14 cellular contexts compared by ENCODE assay signal in genomic region chr9:78074385-78075291, GRCh38. TPM values are rescaled to one million over a fixed set of nuclear protein-coding genes. Genes with fewer than 3 reads are reported as not detected.
A peak's percentile ranks its signal among the peaks of the same experiment; 100 is the strongest.
DNase-seq lines count a peak whose midpoint lies in the region; ATAC-seq and TF ChIP-seq lines count a peak whose summit lies in the region.
"Had no signal": no experiment of that assay in that cellular context is flagged by ENCODE, and none has a peak within 500 bp of the region (broad histone marks: within the 10 kb centered on the region; RNA-seq: fewer than 3 reads in every experiment).

No MANE protein-coding gene starts in this region.

- H3K36me3 ChIP-seq in neutrophil = no peaks in the 10 kb centered on the region
- no peaks in the 10 kb centered on the region for H3K36me3 ChIP-seq in Karpas-422 (ENCODE audit: insufficient read depth, low read length)
- H3K36me3 ChIP-seq in mesendoderm (ENCODE audit: control insufficient read depth, insufficient read depth, low read length) = no peaks in the 10 kb centered on the region
- H3K36me3 ChIP-seq: uterus had no signal

- H3K27me3 ChIP-seq in neutrophil (no peaks in the 10 kb centered on the region), Karpas-422 (ENCODE audit: low read length) (no peaks in the 10 kb centered on the region), mesendoderm (ENCODE audit: insufficient read depth, low read length, poor library complexity) (no peaks in the 10 kb centered on the region)
- H3K27me3 ChIP-seq: uterus had no signal

- H3K79me2 ChIP-seq in Karpas-422 (ENCODE audit: low read length) (no peaks in the 10 kb centered on the region), mesendoderm (ENCODE audit: control insufficient read depth, insufficient read depth, low read length) (no peaks in the 10 kb centered on the region)

- H3K4me1 Mint-ChIP-seq in activated CD4-positive, alpha-beta T cell treated with anti-CD3 and anti-CD28 coated beads, Interleukin-2, amount 10 ng/mL, durations not matched to agents 24 days and 14 days = peaks cover 46% of the 10 kb centered on the region
- H3K4me1 Mint-ChIP-seq in activated naive CD8-positive, alpha-beta T cell treated with anti-CD3 and anti-CD28 coated beads, Interleukin-2, amount 10 ng/mL, durations not matched to agents 7 days and 5 days = peaks cover 30% of the 10 kb centered on the region

- H4K5ac ChIP-seq in mesendoderm (ENCODE audit: low read length) = no peak overlapping the region

- H3K9me3 Mint-ChIP-seq in activated CD4-positive, alpha-beta T cell treated with anti-CD3 and anti-CD28 coated beads, Interleukin-2, amount 10 ng/mL, durations not matched to agents 24 days and 14 days = peaks cover 32% of the 10 kb centered on the region
- peaks cover 20% of the 10 kb centered on the region for H3K9me3 Mint-ChIP-seq in activated naive CD8-positive, alpha-beta T cell treated with anti-CD3 and anti-CD28 coated beads, Interleukin-2, amount 10 ng/mL, durations not matched to agents 7 days and 5 days

- no peak overlapping the region for H3K18ac ChIP-seq in mesendoderm (ENCODE audit: low read length)

- H3K79me1 ChIP-seq in mesendoderm (ENCODE audit: low read length) = no peaks in the 10 kb centered on the region

- H4K8ac ChIP-seq in mesendoderm (ENCODE audit: low read depth, low read length) = no peak overlapping the region

- no CpG with 5 or more reads among the region's 4 CpGs for WGBS in mesendoderm (ENCODE audit: extremely low coverage, insufficient coverage, low lambda C conversion rate)

- intact Hi-C loops in activated CD4-positive, alpha-beta T cell treated with anti-CD3 and anti-CD28 coated beads, Interleukin-2, amount 10 ng/mL, durations not matched to agents 24 days and 14 days (cut with micrococcal nuclease) = loop anchor here (5.0 kb wide), 1 partner anchor 43 kb away; no protein-coding TSS in a partner anchor

- TF ChIP-seq CTCF in neutrophil (IDR thresholded peaks at IDR 0.05) = no peak

- ATAC-seq in activated naive CD8-positive, alpha-beta T cell treated with anti-CD3 and anti-CD28 coated beads, Interleukin-2, amount 10 ng/mL, durations not matched to agents 7 days and 5 days (ENCODE audit: low read depth) = peak; percentile 85

- H3K56ac ChIP-seq in mesendoderm (ENCODE audit: low read length) = no peak overlapping the region

- H3K4ac ChIP-seq in mesendoderm (ENCODE audit: low read depth, low read length) = no peak overlapping the region

- POLR2A ChIA-PET in activated naive CD8-positive, alpha-beta T cell treated with anti-CD3 and anti-CD28 coated beads, Interleukin-2, amount 10 ng/mL, durations not matched to agents 7 days and 5 days (lab: Charles Lee) = interaction anchor here (1.0 to 1.7 kb wide), 5 partner anchors 21 to 101 kb away, joined by 3 to 5 read pairs (median 3); no protein-coding TSS in a partner anchor

- peak overlapping the region; percentile 64 for H3K27ac ChIP-seq in neutrophil
- H3K27ac ChIP-seq in Karpas-422 (ENCODE audit: low read length) = no peak overlapping the region
- no peak overlapping the region for H3K27ac ChIP-seq in mesendoderm (ENCODE audit: low read depth, low read length)
- H3K27ac ChIP-seq: uterus had no signal

- H3K9me3 ChIP-seq in neutrophil (no peaks in the 10 kb centered on the region), Karpas-422 (ENCODE audit: low read length) (no peaks in the 10 kb centered on the region)
- H3K9me3 ChIP-seq: uterus had no signal

- no peaks in the 10 kb centered on the region for H3K9me2 ChIP-seq in Karpas-422 (replicated peaks; ENCODE audit: insufficient read depth, low read length)

- H3K4me3 ChIP-seq in neutrophil (ENCODE audit: low read depth in 1 of 2, low read length in 1 of 2) = no peak overlapping the region
- H3K4me3 ChIP-seq in Karpas-422 (ENCODE audit: low read length) = no peak overlapping the region
- H3K4me3 ChIP-seq in mesendoderm (ENCODE audit: low read length) = no peak overlapping the region
- H3K4me3 ChIP-seq: uterus had no signal

- no peak overlapping the region for H2BK15ac ChIP-seq in mesendoderm (replicated peaks; ENCODE audit: low read depth)

- H3K9ac ChIP-seq in Karpas-422 (ENCODE audit: low read length) = no peak overlapping the region
- H3K9ac ChIP-seq in mesendoderm (ENCODE audit: low read length) = no peak overlapping the region

- H3K27me3 Mint-ChIP-seq in activated CD4-positive, alpha-beta T cell treated with anti-CD3 and anti-CD28 coated beads, Interleukin-2, amount 10 ng/mL, durations not matched to agents 24 days and 14 days = no peaks in the 10 kb centered on the region
- no peaks in the 10 kb centered on the region for H3K27me3 Mint-ChIP-seq in activated naive CD8-positive, alpha-beta T cell treated with anti-CD3 and anti-CD28 coated beads, Interleukin-2, amount 10 ng/mL, durations not matched to agents 7 days and 5 days

- no peak overlapping the region for H2AK5ac ChIP-seq in mesendoderm (ENCODE audit: low read length)

- H3K4me3 Mint-ChIP-seq in activated CD4-positive, alpha-beta T cell treated with anti-CD3 and anti-CD28 coated beads, Interleukin-2, amount 10 ng/mL, durations not matched to agents 24 days and 14 days = peak overlapping the region; percentile 53
- H3K4me3 Mint-ChIP-seq in activated naive CD8-positive, alpha-beta T cell treated with anti-CD3 and anti-CD28 coated beads, Interleukin-2, amount 10 ng/mL, durations not matched to agents 7 days and 5 days = peak overlapping the region; percentile 65

- H4K20me1 ChIP-seq in Karpas-422 (ENCODE audit: insufficient read depth, low read depth, low read length) = no peaks in the 10 kb centered on the region

- H3K4me2 ChIP-seq in Karpas-422 (ENCODE audit: low read depth, low read length, poor library complexity, severe bottlenecking) (no peak overlapping the region), mesendoderm (ENCODE audit: low read length) (no peak overlapping the region)

- H2BK120ac ChIP-seq in mesendoderm (ENCODE audit: low read depth, low read length) = no peak overlapping the region

- H3K4me1 ChIP-seq in neutrophil (ENCODE audit: control insufficient read depth in 1 of 2, insufficient read depth in 1 of 2, low read depth in 1 of 2, low read length in 1 of 2) = peaks cover 20% of the 10 kb centered on the region in 2 experiments
- no peaks in the 10 kb centered on the region for H3K4me1 ChIP-seq in Karpas-422 (ENCODE audit: low read length)
- H3K4me1 ChIP-seq in mesendoderm (ENCODE audit: control insufficient read depth, low read depth, low read length) = no peaks in the 10 kb centered on the region
- H3K4me1 ChIP-seq: uterus had no signal

- H2BK5ac ChIP-seq in mesendoderm (ENCODE audit: low read length) = no peak overlapping the region

- DNase-seq in activated CD4-positive, alpha-beta T cell treated with anti-CD3 and anti-CD28 coated beads, Interleukin-2, amount 10 ng/mL, durations not matched to agents 24 days and 14 days = peak; percentile 74
- DNase-seq in activated CD4-positive, alpha-beta T cell treated with anti-CD3 and anti-CD28 coated beads, Interleukin-2, amount 50 U/mL, for 1 hour = no peak
- DNase-seq in OCI-M1 (lab: John Stamatoyannopoulos, UW) (peak; percentile 71), putamen (ENCODE audit: low spot score) (no peak), Karpas-422 (no peak), mesendoderm (no peak)
- no peak for DNase-seq in activated naive CD8-positive, alpha-beta T cell treated with anti-CD3 and anti-CD28 coated beads, Interleukin-2, amount 10 ng/mL, durations not matched to agents 7 days and 5 days
- DNase-seq: ACHN; activated CD8-positive, alpha-beta memory T cell treated with anti-CD3 and anti-CD28 coated beads, Interleukin-2, amount 50 U/mL, for 4 hours; hippocampal formation; NCI-H2029; nucleus accumbens; uterus had no signal

- no peak overlapping the region for H2AFZ ChIP-seq in Karpas-422 (ENCODE audit: low read length)

- H3K27ac Mint-ChIP-seq in activated CD4-positive, alpha-beta T cell treated with anti-CD3 and anti-CD28 coated beads, Interleukin-2, amount 10 ng/mL, durations not matched to agents 24 days and 14 days = peak overlapping the region; percentile 73
- peak overlapping the region; percentile 91 for H3K27ac Mint-ChIP-seq in activated naive CD8-positive, alpha-beta T cell treated with anti-CD3 and anti-CD28 coated beads, Interleukin-2, amount 10 ng/mL, durations not matched to agents 7 days and 5 days

- H3K23ac ChIP-seq in mesendoderm (ENCODE audit: low read length) = no peak overlapping the region

- peaks cover 14% of the 10 kb centered on the region for H3K36me3 Mint-ChIP-seq in activated CD4-positive, alpha-beta T cell treated with anti-CD3 and anti-CD28 coated beads, Interleukin-2, amount 10 ng/mL, durations not matched to agents 24 days and 14 days (ENCODE audit: low read depth)
- H3K36me3 Mint-ChIP-seq in activated naive CD8-positive, alpha-beta T cell treated with anti-CD3 and anti-CD28 coated beads, Interleukin-2, amount 10 ng/mL, durations not matched to agents 7 days and 5 days = peaks cover 38% of the 10 kb centered on the region

RNA-seq across cellular contexts. Expression of gene GNAQ, which starts 43.0 kb away (rescaled TPM):
- 22.7 and 26.3 TPM in 2 replicates for total RNA-seq in activated CD4-positive, alpha-beta T cell treated with anti-CD3 and anti-CD28 coated beads, Interleukin-2, amount 10 ng/mL, durations not matched to agents 24 days and 14 days
- total RNA-seq in activated naive CD8-positive, alpha-beta T cell treated with anti-CD3 and anti-CD28 coated beads, Interleukin-2, amount 10 ng/mL, durations not matched to agents 7 days and 5 days = 10 to 100 TPM; 25.5 to 30.4 TPM
- total RNA-seq in Karpas-422 (2014; rRNA removed; shearing (Covaris generic); ENCODE audit: low replicate concordance) = not detected in 2 replicates
- 35.6 TPM for polyA plus RNA-seq in mesendoderm (2013, experiment 1 of 2)
- polyA plus RNA-seq in mesendoderm (2013, experiment 2 of 2) = 36.2 TPM

Comparison
In these comparisons a context has a peak if more than half of its experiments do, and no peak if none do; other contexts are left out.
1. DNase-seq: peak in activated CD4-positive, alpha-beta T cell treated with anti-CD3 and anti-CD28 coated beads, Interleukin-2, amount 10 ng/mL, durations not matched to agents 24 days and 14 days (single experiment) and OCI-M1 (single experiment); none in activated CD4-positive, alpha-beta T cell treated with anti-CD3 and anti-CD28 coated beads, Interleukin-2, amount 50 U/mL, for 1 hour (single experiment), activated naive CD8-positive, alpha-beta T cell treated with anti-CD3 and anti-CD28 coated beads, Interleukin-2, amount 10 ng/mL, durations not matched to agents 7 days and 5 days (single experiment), putamen (single experiment), Karpas-422 (single experiment) and mesendoderm (single experiment).
2. RNA of gene GNAQ, which starts 43.0 kb away (total RNA-seq): 25.5 to 30.4 TPM in activated naive CD8-positive, alpha-beta T cell treated with anti-CD3 and anti-CD28 coated beads, Interleukin-2, amount 10 ng/mL, durations not matched to agents 7 days and 5 days and 22.7 to 26.3 TPM in activated CD4-positive, alpha-beta T cell treated with anti-CD3 and anti-CD28 coated beads, Interleukin-2, amount 10 ng/mL, durations not matched to agents 24 days and 14 days; not detected in Karpas-422; every median in the first group is over 10 times any median in the second.